16 cellular contexts compared by ENCODE assay signal in the genomic region with DNA sequence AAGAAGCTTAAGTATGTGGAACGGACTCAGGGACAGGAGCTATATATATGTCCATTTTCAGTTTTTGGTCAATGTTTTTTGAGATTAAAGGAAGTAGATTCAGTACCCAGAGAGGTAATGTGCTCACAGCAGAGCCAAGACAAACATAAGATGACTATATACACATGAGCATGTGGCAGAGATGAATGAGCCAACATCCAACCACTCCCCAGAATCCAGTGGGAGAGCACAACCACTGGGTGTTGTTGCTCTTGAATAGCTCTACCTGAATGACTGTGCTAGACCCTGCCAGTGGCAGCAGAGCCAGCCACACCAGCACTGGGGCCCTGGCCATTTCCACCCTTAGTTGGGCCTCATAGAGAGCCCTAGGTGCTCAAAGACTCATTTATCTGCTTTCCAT. TPM values are rescaled to one million over a fixed set of nuclear protein-coding genes. Genes with fewer than 3 reads are reported as not detected.
DNase-seq lines count a peak whose midpoint lies in the region; ATAC-seq and TF ChIP-seq lines count a peak whose summit lies in the region.
"Had no signal": no experiment of that assay in that cellular context is flagged by ENCODE, and none has a peak within 500 bp of the region (broad histone marks: within the 10 kb centered on the region; RNA-seq: fewer than 3 reads in every experiment).

No MANE protein-coding gene starts in this region.

- ATAC-seq in gastrocnemius medialis = no peak
- no peak for ATAC-seq in GM18502 (IDR thresholded peaks at IDR 0.05; ENCODE audit: poor library complexity, unreplicated experiment)
- no peak for ATAC-seq in GM19455 (IDR thresholded peaks at IDR 0.05; ENCODE audit: unreplicated experiment)
- ATAC-seq: stimulated activated memory B cell treated with anti-CD40 and anti-IgM and Interleukin-4, amounts not matched to agents 10 μg/mL and 1 μg/mL and 100 μg/mL, for 72 hours had no signal

- in situ Hi-C loops in gastrocnemius medialis (cut with MboI; ENCODE audit: low sequenced_read_pairs in 4 of 4) = no loop called here

- H3K27me3 ChIP-seq in gastrocnemius medialis = no peaks in the 10 kb centered on the region
- H3K27me3 ChIP-seq: BE2C had no signal

- intact Hi-C loops in gastrocnemius medialis (cut with DNase I; ENCODE audit: low total_unique reads) = loop anchor here (10.0 kb wide), 1 partner anchor 227 kb away; no protein-coding TSS in a partner anchor

- TF ChIP-seq CTCF in 22Rv1 (IDR thresholded peaks at IDR 0.05) (no peak), VCaP (conservative IDR thresholded peaks at IDR 0.05) (no peak), gastrocnemius medialis (IDR thresholded peaks at IDR 0.05 in 4 of 5, conservative IDR thresholded peaks at IDR 0.05 in 1 of 5) (no peak)

- H3K27ac ChIP-seq in 22Rv1 = peak overlapping the region; percentile 67
- peak overlapping the region; percentile 100 for H3K27ac ChIP-seq in VCaP
- no peak overlapping the region for H3K27ac ChIP-seq in gastrocnemius medialis

- no peaks in the 10 kb centered on the region for H3K9me3 ChIP-seq in gastrocnemius medialis
- H3K9me3 ChIP-seq: BE2C had no signal

- DNase-seq in EL = peak; percentile 49
- peak; percentile 45 for DNase-seq in glomerular visceral epithelial cell (ENCODE audit: extremely low spot score)
- no peak for DNase-seq in NK-92 (lab: John Stamatoyannopoulos, UW; ENCODE audit: unreplicated experiment)
- DNase-seq in gastrocnemius medialis = no peak
- DNase-seq: activated CD4-positive, alpha-beta T cell treated with anti-CD3 and anti-CD28 coated beads for 4 hours; BE2C; glutamatergic neuron; Karpas-422; stimulated activated CD4-positive, alpha-beta T cell treated with anti-CD3 and anti-CD28 coated beads, Interleukin-2, amount 100 ng/mL, for 24 hours had no signal

- no peaks in the 10 kb centered on the region for H3K36me3 ChIP-seq in gastrocnemius medialis
- H3K36me3 ChIP-seq: BE2C had no signal

- no peaks in the 10 kb centered on the region for H3K4me1 ChIP-seq in gastrocnemius medialis
- H3K4me1 ChIP-seq: BE2C had no signal

- H3K4me3 ChIP-seq in gastrocnemius medialis = no peak overlapping the region

- TF ChIP-seq POLR2A in gastrocnemius medialis (IDR thresholded peaks at IDR 0.05) = no peak

RNA-seq across cellular contexts. Expression of a gene that starts 10.7 kb away (rescaled TPM):
- 10 to 100 TPM in 1 of 4 donors, 1 to 10 TPM in 2, under 1 TPM in 1; 0.97 to 11.9 (median 2.7) TPM for total RNA-seq in gastrocnemius medialis

RNA-seq across cellular contexts. Expression of a gene that starts 33.5 kb away (rescaled TPM):
- not detected for total RNA-seq in gastrocnemius medialis
- total RNA-seq: dermis microvascular lymphatic vessel endothelial cell, lung microvascular endothelial cell had no signal

Comparison
In these comparisons a context has a peak if more than half of its experiments do, and no peak if none do; other contexts are left out.
1. H3K27ac ChIP-seq: peak in 22Rv1 (single experiment) and VCaP (single experiment); none in gastrocnemius medialis (0 of 4).
2. DNase-seq: peak in EL (single experiment) and glomerular visceral epithelial cell (single experiment); none in NK-92 (single experiment) and gastrocnemius medialis (0 of 2).